In the genomic region with DNA sequence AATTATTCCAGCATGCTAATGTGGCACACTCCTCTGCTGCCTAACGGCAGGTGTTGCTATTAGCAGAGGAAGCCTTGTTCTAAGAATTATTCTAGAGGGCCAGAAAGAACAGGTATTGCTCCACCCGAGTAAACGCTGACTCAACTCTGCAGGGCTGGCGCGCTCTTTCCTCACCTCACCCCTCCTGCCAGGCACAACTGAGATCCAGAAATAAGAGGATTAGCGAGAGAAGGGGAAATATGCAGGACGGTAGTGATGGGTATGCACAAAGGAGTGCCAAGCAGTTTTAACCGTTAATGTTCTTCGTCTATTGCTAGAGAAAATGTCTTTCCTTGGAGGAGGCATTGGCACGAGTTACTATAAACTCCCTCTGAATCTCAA, we compare ENCODE assay signal across 8 cellular contexts. TPM values are rescaled to one million over a fixed set of nuclear protein-coding genes. Genes with fewer than 3 reads are reported as not detected.
DNase-seq lines count a peak whose midpoint lies in the region; ATAC-seq and TF ChIP-seq lines count a peak whose summit lies in the region.

No MANE protein-coding gene starts in this region.

- H3K4me3 ChIP-seq in HAP-1 (peak overlapping the region; percentile 27), fibroblast of pulmonary artery (replicated peaks; ENCODE audit: low read depth, low read length) (peak overlapping the region; percentile 41), psoas muscle (peak overlapping the region; percentile 52)

- in situ Hi-C loops in HAP-1 (cut with MboI; ENCODE audit: low sequenced_read_pairs) = no loop called here

- H3K4me3 Mint-ChIP-seq in CD14-positive monocyte = peak overlapping the region; percentile 80 to 93

- 5 to 6% (median 5%) methylated on average over 10 of the region's 10 CpGs for WGBS in psoas muscle, 3 donors

- no peaks in the 10 kb centered on the region for H3K36me3 Mint-ChIP-seq in CD14-positive monocyte

- H3K9me3 Mint-ChIP-seq in CD14-positive monocyte = peaks cover 0 to 9% (median 0%) of the 10 kb centered on the region in 7 donors

- H3K27ac ChIP-seq in psoas muscle = no peak overlapping the region

- H3K27me3 Mint-ChIP-seq in CD14-positive monocyte (ENCODE audit: low read depth in 3 of 3) = peaks cover 28 to 32% (median 32%) of the 10 kb centered on the region in 3 donors

- H3K27ac Mint-ChIP-seq in CD14-positive monocyte = peak overlapping the region in 2 of 7 donors; percentile 61 to 70

- H3K36me3 ChIP-seq in HAP-1 (replicated peaks) = no peaks in the 10 kb centered on the region
- no peaks in the 10 kb centered on the region for H3K36me3 ChIP-seq in psoas muscle (ENCODE audit: insufficient read depth in 1 of 2, low read depth in 1 of 2)

- H3K27me3 ChIP-seq in HAP-1 (ENCODE audit: low read depth) (no peaks in the 10 kb centered on the region), psoas muscle (ENCODE audit: insufficient read depth in 3 of 3, low read length in 2 of 3) (peaks cover 0 to 36% (median 1%) of the 10 kb centered on the region in 3 donors)

- H3K9me3 ChIP-seq in HAP-1 = no peaks in the 10 kb centered on the region
- H3K9me3 ChIP-seq in psoas muscle = no peaks in the 10 kb centered on the region

- peaks cover 34% of the 10 kb centered on the region for H3K4me1 Mint-ChIP-seq in CD14-positive monocyte

- intact Hi-C loops in CD14-positive monocyte (cut with micrococcal nuclease) = no loop called here
- intact Hi-C loops in psoas muscle (cut with DNase I) = no loop called here

- DNase-seq in CD14-positive monocyte (ENCODE audit: low spot score) = no peak
- peak; percentile 24 to 49 for DNase-seq in HAP-1 (ENCODE audit: low spot score in 2 of 2)
- peak; percentile 73 for DNase-seq in RPMI8226
- peak; percentile 10 for DNase-seq in fibroblast of pulmonary artery (ENCODE audit: low read depth)
- no peak for DNase-seq in psoas muscle
- no peak for DNase-seq in cerebellum (ENCODE audit: low spot score)
- no peak for DNase-seq in dedifferentiated amniotic fluid mesenchymal stem cell (ENCODE audit: extremely low spot score)

- TF ChIP-seq CTCF in CD14-positive monocyte (IDR thresholded peaks at IDR 0.05) (no peak), fibroblast of pulmonary artery (IDR thresholded peaks at IDR 0.05; ENCODE audit: low read length, missing control alignments) (no peak), psoas muscle (IDR thresholded peaks at IDR 0.05) (no peak)

- ATAC-seq in psoas muscle (peak in 1 of 4 donors; percentile 42), HG03135 (IDR thresholded peaks at IDR 0.05; ENCODE audit: unreplicated experiment) (no peak)

- H3K4me1 ChIP-seq in HAP-1 = peaks cover 3% of the 10 kb centered on the region; the same call in 1 of the 2 replicates
- H3K4me1 ChIP-seq in psoas muscle = peaks cover 8% of the 10 kb centered on the region

RNA-seq across cellular contexts. Expression of a gene that starts 0.4 kb away (rescaled TPM):
- polyA plus RNA-seq in CD14-positive monocyte = not detected
- under 1 TPM in 3 of 4 donors, not detected in 1; 0.11 to 0.17 (median 0.15) TPM for total RNA-seq in psoas muscle
- under 1 TPM in 1 of 3 donors, not detected in 2; 0.08 TPM for polyA plus RNA-seq in psoas muscle
- 2.5 TPM for total RNA-seq in cerebellum

Comparison
In these comparisons a context has a peak if more than half of its experiments do, and no peak if none do; other contexts are left out.
1. DNase-seq: peak in HAP-1 (2 of 2), RPMI8226 (single experiment) and fibroblast of pulmonary artery (single experiment); none in CD14-positive monocyte (single experiment), psoas muscle (0 of 2), cerebellum (single experiment) and dedifferentiated amniotic fluid mesenchymal stem cell (single experiment).
2. Peak in every context shown above with its lines, with median percentiles within 50 percentile points of each other: H3K4me3 ChIP-seq.